6 cellular contexts compared by ENCODE assay signal in the genomic region with DNA sequence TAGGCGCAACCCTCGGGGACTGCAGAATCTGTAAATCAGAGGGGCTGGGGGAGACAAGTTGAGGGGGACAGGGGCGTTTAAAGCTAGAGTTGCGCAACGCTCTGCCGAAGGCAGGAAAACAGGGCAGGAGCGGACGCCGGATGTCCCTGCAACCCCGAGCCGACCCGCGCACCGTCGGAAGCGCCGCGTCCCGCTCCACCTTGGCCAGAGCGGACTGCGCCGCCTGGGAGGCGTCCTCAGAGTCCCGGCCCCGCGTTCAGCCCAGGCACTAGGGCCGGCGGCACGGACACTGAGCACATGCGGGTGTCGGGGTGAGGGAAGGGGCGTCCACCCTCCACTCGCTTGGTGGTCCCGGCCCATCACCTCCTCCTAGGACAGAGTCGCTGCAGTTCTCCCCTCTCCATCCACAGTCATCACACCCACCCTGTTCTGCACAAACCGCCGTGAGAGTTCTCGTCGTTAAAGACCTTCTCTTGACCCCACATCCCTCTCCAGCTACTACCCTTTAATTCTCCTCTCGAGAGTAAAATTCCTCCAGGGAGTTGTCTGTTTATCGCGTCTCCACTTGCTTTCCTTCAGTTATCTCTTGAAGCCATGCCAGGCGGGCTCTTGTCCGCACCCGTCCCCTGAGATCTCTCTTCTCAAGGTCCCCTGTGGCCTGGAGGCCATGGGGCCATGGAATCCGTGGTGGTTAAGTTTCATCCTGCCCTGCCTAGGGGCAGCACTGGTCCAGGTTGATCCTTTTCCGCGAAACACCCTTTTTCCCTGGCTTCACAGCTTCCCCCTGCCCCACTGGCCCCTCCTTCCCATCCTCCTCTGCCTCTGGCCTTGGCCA. TPM values are rescaled to one million over a fixed set of nuclear protein-coding genes. Genes with fewer than 3 reads are reported as not detected.
DNase-seq lines count a peak whose midpoint lies in the region; FAIRE-seq and TF ChIP-seq lines count a peak whose summit lies in the region.

No MANE protein-coding gene starts in this region.

- no peaks in the 10 kb centered on the region for H3K36me3 Mint-ChIP-seq in T-helper 2 cell treated with Interferon-gamma antibody and Interleukin-4, amounts not matched to agents 5 μg/mL and 100 μg/mL, for 36 hours (ENCODE audit: low read depth)

- H3K27me3 ChIP-seq in bronchial epithelial cell (ENCODE audit: control insufficient read depth, insufficient read depth, low read length) (no peaks in the 10 kb centered on the region), neutrophil (no peaks in the 10 kb centered on the region)

- TF ChIP-seq CTCF in bronchial epithelial cell (IDR thresholded peaks at IDR 0.05; ENCODE audit: insufficient read depth, low read length, severe bottlenecking) (no peak), neutrophil (IDR thresholded peaks at IDR 0.05) (no peak)

- H3K4me3 ChIP-seq in bronchial epithelial cell (ENCODE audit: low read depth, low read length) (peak overlapping the region; percentile 79), neutrophil (ENCODE audit: low read depth in 1 of 2, low read length in 1 of 2) (peak overlapping the region; percentile 90 to 99)

- peak overlapping the region; percentile 87 for H3K4me3 Mint-ChIP-seq in T-helper 2 cell treated with Interferon-gamma antibody and Interleukin-4, amounts not matched to agents 5 μg/mL and 100 μg/mL, for 36 hours

- H3K36me3 ChIP-seq in bronchial epithelial cell (ENCODE audit: control insufficient read depth, insufficient read depth, low read length) = peaks cover 10% of the 10 kb centered on the region
- peaks cover 51% of the 10 kb centered on the region for H3K36me3 ChIP-seq in neutrophil

- no peaks in the 10 kb centered on the region for H3K9me3 ChIP-seq in neutrophil

- peak overlapping the region; percentile 76 for H3K27ac Mint-ChIP-seq in T-helper 2 cell treated with Interferon-gamma antibody and Interleukin-4, amounts not matched to agents 5 μg/mL and 100 μg/mL, for 36 hours

- FAIRE-seq in bronchial epithelial cell (lab: Jason Lieb, UNC) (no peak), RCC 7860 (lab: Jason Lieb, UNC) (no peak)

- H3K4me1 Mint-ChIP-seq in T-helper 2 cell treated with Interferon-gamma antibody and Interleukin-4, amounts not matched to agents 5 μg/mL and 100 μg/mL, for 36 hours (ENCODE audit: low read depth) = peaks cover 29% of the 10 kb centered on the region

- no peak for DNase-seq in T-helper 2 cell treated with Interferon-gamma antibody and Interleukin-4, amounts not matched to agents 5 μg/mL and 100 μg/mL, for 36 hours (ENCODE audit: low spot score)
- no peak for DNase-seq in T-helper 2 cell
- DNase-seq in bronchial epithelial cell (ENCODE audit: low read depth) = no peak
- no peak for DNase-seq in DMS153 (lab: John Stamatoyannopoulos, UW)
- DNase-seq in RCC 7860 (ENCODE audit: low spot score) = no peak

- H3K4me1 ChIP-seq in neutrophil (ENCODE audit: control insufficient read depth in 1 of 2, insufficient read depth in 1 of 2, low read depth in 1 of 2, low read length in 1 of 2) = peaks cover 71 to 86% of the 10 kb centered on the region in 2 experiments

- peaks cover 17% of the 10 kb centered on the region for H3K27me3 Mint-ChIP-seq in T-helper 2 cell treated with Interferon-gamma antibody and Interleukin-4, amounts not matched to agents 5 μg/mL and 100 μg/mL, for 36 hours (ENCODE audit: low read depth)

- peak overlapping the region; percentile 99 for H3K27ac ChIP-seq in neutrophil

- H3K9me3 Mint-ChIP-seq in T-helper 2 cell treated with Interferon-gamma antibody and Interleukin-4, amounts not matched to agents 5 μg/mL and 100 μg/mL, for 36 hours = no peaks in the 10 kb centered on the region

RNA-seq across cellular contexts. Expression of gene PDLIM7, which starts 0.8 kb away (rescaled TPM):
- 19.5 and 26.2 TPM in 2 replicates for total RNA-seq in bronchial epithelial cell

RNA-seq across cellular contexts. Expression of gene DOK3, which starts 11.4 kb away (rescaled TPM):
- 0.53 and 1.4 TPM in 2 replicates for total RNA-seq in bronchial epithelial cell

RNA-seq across cellular contexts. Expression of gene DDX41, which starts 18.5 kb away (rescaled TPM):
- 108 and 250 TPM in 2 replicates for total RNA-seq in bronchial epithelial cell

RNA-seq across cellular contexts. Expression of gene DBN1, which starts 24.8 kb away (rescaled TPM):
- total RNA-seq in bronchial epithelial cell = 58.7 and 71.7 TPM in 2 replicates

RNA-seq across cellular contexts. Expression of gene PRR7, which starts 51.6 kb away (rescaled TPM):
- 3.1 and 5.0 TPM in 2 replicates for total RNA-seq in bronchial epithelial cell
